In the genomic region with DNA sequence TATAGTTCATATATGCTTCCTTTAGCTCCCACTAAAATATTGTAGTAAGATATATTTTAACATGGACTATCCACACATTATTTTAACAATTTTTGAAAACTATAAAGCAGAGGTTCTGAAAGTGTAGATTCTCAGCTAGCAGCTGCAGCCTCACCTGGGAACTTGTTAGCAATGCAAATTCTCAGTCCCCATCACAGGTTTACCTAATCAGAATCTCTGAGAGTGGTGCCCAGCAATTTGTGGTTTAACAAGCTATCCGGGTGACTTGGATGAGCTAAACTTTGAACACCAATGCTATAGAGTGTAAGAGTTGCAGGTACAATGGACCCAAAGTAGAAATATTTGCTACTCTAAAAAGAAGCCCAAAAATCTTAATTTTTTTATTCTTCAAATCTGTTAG, we compare ENCODE assay signal across 20 cellular contexts.
"Had no signal": no experiment of that assay in that cellular context is flagged by ENCODE, and none has a peak within 500 bp of the region (broad histone marks: within the 10 kb centered on the region; RNA-seq: fewer than 3 reads in every experiment).

No MANE protein-coding gene starts in this region.

- FAIRE-seq: astrocyte had no signal

- H3K9me3 ChIP-seq: Peyer's patch had no signal

- H3K4me3 ChIP-seq: Peyer's patch had no signal

- DNase-seq: activated CD4-positive, alpha-beta T cell treated with anti-CD3 and anti-CD28 coated beads for 36 hours; activated CD8-positive, alpha-beta memory T cell treated with anti-CD3 and anti-CD28 coated beads, Interleukin-2, amount 50 U/mL, for 4 hours; activated CD8-positive, alpha-beta T cell treated with anti-CD3 and anti-CD28 coated beads for 36 hours; activated effector memory CD4-positive, alpha-beta T cell treated with Interleukin-2 at 50 U/mL for 16 hours; activated naive CD4-positive, alpha-beta T cell; amygdala; KG1; NCI-H1048; NCI-H146; NCI-H187 treated with DMSO at 0.1 percent for 48 hours; NCI-H2081 treated with DMSO at 0.1 percent for 48 hours; NCI-H524; NCI-H82; Peyer's patch; SIG-M5 had no signal

- H3K36me3 ChIP-seq: Peyer's patch had no signal

- H3K27me3 ChIP-seq: Peyer's patch had no signal

- ATAC-seq: activated CD4-positive, alpha-beta T cell treated with anti-CD3 and anti-CD28 coated beads for 36 hours; activated CD8-positive, alpha-beta T cell treated with anti-CD3 and anti-CD28 coated beads for 36 hours had no signal

- H3K4me3 Mint-ChIP-seq: activated CD4-positive, alpha-beta T cell treated with anti-CD3 and anti-CD28 coated beads for 36 hours; activated CD8-positive, alpha-beta T cell treated with anti-CD3 and anti-CD28 coated beads for 36 hours; activated naive CD4-positive, alpha-beta T cell treated with anti-CD3 and anti-CD28 coated beads, Interleukin-2, amount 50 U/mL, for 24 hours; activated T-helper 1 cell treated with anti-CD3 and anti-CD28 coated beads, Interleukin-12 subunit alpha, Interleukin-12 subunit beta, Interleukin-2, Interleukin-4 antibody, amounts not matched to agents 30 ng/mL and 10 ng/mL and 1 ng/mL, durations not matched to agents 14 hours and 24 hours and 36 hours; central memory CD8-positive, alpha-beta T cell had no signal

- H3K4me1 ChIP-seq: Peyer's patch had no signal

- H3K27ac ChIP-seq: Peyer's patch, VCaP had no signal

- H3K27me3 Mint-ChIP-seq: activated CD4-positive, alpha-beta T cell treated with anti-CD3 and anti-CD28 coated beads for 36 hours; central memory CD8-positive, alpha-beta T cell had no signal
